1 cellular context compared by ENCODE assay signal in the genomic region with DNA sequence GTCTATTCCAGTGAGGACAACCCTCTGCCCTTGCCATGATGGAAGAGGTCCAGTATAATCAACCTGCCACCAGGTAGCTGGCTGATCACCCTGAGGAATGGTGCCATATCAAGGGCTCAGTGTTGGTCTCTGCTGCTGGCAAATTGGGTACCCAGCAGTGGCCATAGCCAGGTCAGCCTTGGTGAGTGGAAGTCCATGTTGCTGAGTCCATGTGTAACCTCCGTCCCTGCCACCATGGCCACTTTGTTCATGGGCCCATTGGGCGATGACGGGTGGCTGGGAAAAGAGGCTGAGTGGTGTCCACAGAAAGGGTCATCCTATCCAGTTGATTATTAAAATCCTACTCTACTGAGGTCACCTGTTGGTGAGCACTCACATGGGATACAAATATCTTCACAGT. TPM values are rescaled to one million over a fixed set of nuclear protein-coding genes. Genes with fewer than 3 reads are reported as not detected.
"Had no signal": no experiment of that assay in that cellular context is flagged by ENCODE, and none has a peak within 500 bp of the region (broad histone marks: within the 10 kb centered on the region; RNA-seq: fewer than 3 reads in every experiment).

No MANE protein-coding gene starts in this region.

RNA-seq across cellular contexts. Expression of a gene that starts 45.4 kb away (rescaled TPM):
- total RNA-seq: NCI-H460 had no signal
